9 cellular contexts compared by ENCODE assay signal in the genomic region with DNA sequence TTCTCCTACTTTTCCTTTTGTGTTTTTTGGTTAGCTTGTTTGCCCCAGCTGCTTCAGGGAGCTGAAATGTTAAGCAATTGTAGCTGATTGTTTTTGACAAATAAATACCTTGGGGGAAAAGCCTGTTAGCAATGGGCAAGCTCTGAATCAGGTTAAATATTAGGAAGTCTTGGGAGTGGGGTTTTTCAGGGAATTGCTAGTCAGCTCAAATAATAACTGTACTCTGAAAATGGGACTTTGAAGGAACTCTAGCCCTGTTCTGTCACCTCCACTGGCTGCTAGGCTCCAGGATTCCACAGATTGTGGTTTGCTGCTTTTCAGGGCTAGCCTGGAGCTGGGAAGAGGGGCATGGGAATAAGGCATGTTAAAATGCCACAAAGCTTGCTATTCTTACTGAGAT. TPM values are rescaled to one million over a fixed set of nuclear protein-coding genes. Genes with fewer than 3 reads are reported as not detected.
DNase-seq lines count a peak whose midpoint lies in the region; ATAC-seq and TF ChIP-seq lines count a peak whose summit lies in the region.
"Had no signal": no experiment of that assay in that cellular context is flagged by ENCODE, and none has a peak within 500 bp of the region (broad histone marks: within the 10 kb centered on the region; RNA-seq: fewer than 3 reads in every experiment).

No MANE protein-coding gene starts in this region.

- no peaks in the 10 kb centered on the region for H3K9me3 Mint-ChIP-seq in stimulated activated memory B cell treated with anti-CD40 and anti-IgM and Interleukin-4, amounts not matched to agents 10 μg/mL and 1 μg/mL and 100 μg/mL, for 72 hours

- DNase-seq in DMS53 (lab: John Stamatoyannopoulos, UW) (peak; percentile 36), DMS53 treated with DMSO at 0.1 percent for 48 hours (lab: John Stamatoyannopoulos, UW; ENCODE audit: unreplicated experiment) (no peak), SJCRH30 (peak; percentile 13 to 41), fibroblast of mammary gland (ENCODE audit: low read depth) (no peak), BE2C (no peak)
- DNase-seq: 8988T had no signal

- H3K9me3 ChIP-seq in SJCRH30 (replicated peaks) (no peaks in the 10 kb centered on the region), BE2C (no peaks in the 10 kb centered on the region)

- H3K27ac ChIP-seq in SJCRH30, result peak overlapping the region; percentile 56

- peaks cover 10% of the 10 kb centered on the region for H3K36me3 Mint-ChIP-seq in stimulated activated memory B cell treated with anti-CD40 and anti-IgM and Interleukin-4, amounts not matched to agents 10 μg/mL and 1 μg/mL and 100 μg/mL, for 72 hours

- H3K27ac Mint-ChIP-seq in stimulated activated memory B cell treated with anti-CD40 and anti-IgM and Interleukin-4, amounts not matched to agents 10 μg/mL and 1 μg/mL and 100 μg/mL, for 72 hours, result peak overlapping the region; percentile 86

- no peaks in the 10 kb centered on the region for H3K27me3 Mint-ChIP-seq in stimulated activated memory B cell treated with anti-CD40 and anti-IgM and Interleukin-4, amounts not matched to agents 10 μg/mL and 1 μg/mL and 100 μg/mL, for 72 hours

- ATAC-seq in stimulated activated memory B cell treated with anti-CD40 and anti-IgM and Interleukin-4, amounts not matched to agents 10 μg/mL and 1 μg/mL and 100 μg/mL, for 72 hours, result no peak
- ATAC-seq in HG03139 (IDR thresholded peaks at IDR 0.05; ENCODE audit: unreplicated experiment), result no peak
- ATAC-seq in GM21390 (IDR thresholded peaks at IDR 0.05; ENCODE audit: unreplicated experiment), result no peak

- H3K4me3 Mint-ChIP-seq in stimulated activated memory B cell treated with anti-CD40 and anti-IgM and Interleukin-4, amounts not matched to agents 10 μg/mL and 1 μg/mL and 100 μg/mL, for 72 hours, result peak overlapping the region; percentile 49

- H3K36me3 ChIP-seq in SJCRH30 (no peaks in the 10 kb centered on the region), BE2C (no peaks in the 10 kb centered on the region)

- peaks cover 80% of the 10 kb centered on the region for H3K4me1 Mint-ChIP-seq in stimulated activated memory B cell treated with anti-CD40 and anti-IgM and Interleukin-4, amounts not matched to agents 10 μg/mL and 1 μg/mL and 100 μg/mL, for 72 hours

- peaks cover 8% of the 10 kb centered on the region for H3K4me1 ChIP-seq in SJCRH30
- no peaks in the 10 kb centered on the region for H3K4me1 ChIP-seq in BE2C

- no peaks in the 10 kb centered on the region for H3K27me3 ChIP-seq in SJCRH30
- no peaks in the 10 kb centered on the region for H3K27me3 ChIP-seq in BE2C

- H3K4me3 ChIP-seq in SJCRH30 (peak overlapping the region; percentile 2; the same call in 1 of the 2 replicates), fibroblast of mammary gland (ENCODE audit: control insufficient read depth, low read depth, low read length) (peak overlapping the region; percentile 8), BE2C (ENCODE audit: low read depth, low read length) (no peak overlapping the region)

- TF ChIP-seq CTCF in fibroblast of mammary gland (conservative IDR thresholded peaks at IDR 0.05; ENCODE audit: control insufficient read depth, insufficient read depth, low read depth, low read length) (no peak), BE2C (IDR thresholded peaks at IDR 0.05; ENCODE audit: low read depth, low read length) (no peak)

RNA-seq across cellular contexts. Expression of gene ADK, which starts 39.5 kb away (rescaled TPM):
- 42.7 and 48.6 TPM in 2 replicates for total RNA-seq in SJCRH30 (2014; rRNA removed; shearing (Covaris generic))
- 38.5 TPM for polyA plus RNA-seq in BE2C (2012; ENCODE audit: insufficient read depth, insufficient read length, low read depth)

RNA-seq across cellular contexts. Expression of gene AP3M1, which starts 39.9 kb away (rescaled TPM):
- total RNA-seq in SJCRH30 (2014; rRNA removed; shearing (Covaris generic)), result 42.1 and 43.1 TPM in 2 replicates
- polyA plus RNA-seq in BE2C (2012; ENCODE audit: insufficient read depth, insufficient read length, low read depth), result 34.9 TPM

Comparison
In these comparisons a context has a peak if more than half of its experiments do, and no peak if none do; other contexts are left out.
1. DNase-seq: peak in DMS53 (single experiment) and SJCRH30 (2 of 2); none in DMS53 treated with DMSO at 0.1 percent for 48 hours (single experiment), fibroblast of mammary gland (single experiment) and BE2C (single experiment).